ENCODE assay signal across 2 cellular contexts in genomic region chr11:44199298-44199697, GRCh38.
TF ChIP-seq lines count a peak whose summit lies in the region.

No MANE protein-coding gene starts in this region.

TF ChIP-seq in GM23338, 12 proteins besides CTCF, POLR2A, EP300 and RAD21 (continued from another document):
- no peak for TF ChIP-seq STAT1 (IDR thresholded peaks at IDR 0.05; ENCODE audit: unreplicated experiment)
- TF ChIP-seq, protein P1, sequence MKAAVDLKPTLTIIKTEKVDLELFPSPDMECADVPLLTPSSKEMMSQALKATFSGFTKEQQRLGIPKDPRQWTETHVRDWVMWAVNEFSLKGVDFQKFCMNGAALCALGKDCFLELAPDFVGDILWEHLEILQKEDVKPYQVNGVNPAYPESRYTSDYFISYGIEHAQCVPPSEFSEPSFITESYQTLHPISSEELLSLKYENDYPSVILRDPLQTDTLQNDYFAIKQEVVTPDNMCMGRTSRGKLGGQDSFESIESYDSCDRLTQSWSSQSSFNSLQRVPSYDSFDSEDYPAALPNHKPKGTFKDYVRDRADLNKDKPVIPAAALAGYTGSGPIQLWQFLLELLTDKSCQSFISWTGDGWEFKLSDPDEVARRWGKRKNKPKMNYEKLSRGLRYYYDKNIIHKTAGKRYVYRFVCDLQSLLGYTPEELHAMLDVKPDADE (IDR thresholded peaks at IDR 0.05): no peak
- TF ChIP-seq, protein P2, sequence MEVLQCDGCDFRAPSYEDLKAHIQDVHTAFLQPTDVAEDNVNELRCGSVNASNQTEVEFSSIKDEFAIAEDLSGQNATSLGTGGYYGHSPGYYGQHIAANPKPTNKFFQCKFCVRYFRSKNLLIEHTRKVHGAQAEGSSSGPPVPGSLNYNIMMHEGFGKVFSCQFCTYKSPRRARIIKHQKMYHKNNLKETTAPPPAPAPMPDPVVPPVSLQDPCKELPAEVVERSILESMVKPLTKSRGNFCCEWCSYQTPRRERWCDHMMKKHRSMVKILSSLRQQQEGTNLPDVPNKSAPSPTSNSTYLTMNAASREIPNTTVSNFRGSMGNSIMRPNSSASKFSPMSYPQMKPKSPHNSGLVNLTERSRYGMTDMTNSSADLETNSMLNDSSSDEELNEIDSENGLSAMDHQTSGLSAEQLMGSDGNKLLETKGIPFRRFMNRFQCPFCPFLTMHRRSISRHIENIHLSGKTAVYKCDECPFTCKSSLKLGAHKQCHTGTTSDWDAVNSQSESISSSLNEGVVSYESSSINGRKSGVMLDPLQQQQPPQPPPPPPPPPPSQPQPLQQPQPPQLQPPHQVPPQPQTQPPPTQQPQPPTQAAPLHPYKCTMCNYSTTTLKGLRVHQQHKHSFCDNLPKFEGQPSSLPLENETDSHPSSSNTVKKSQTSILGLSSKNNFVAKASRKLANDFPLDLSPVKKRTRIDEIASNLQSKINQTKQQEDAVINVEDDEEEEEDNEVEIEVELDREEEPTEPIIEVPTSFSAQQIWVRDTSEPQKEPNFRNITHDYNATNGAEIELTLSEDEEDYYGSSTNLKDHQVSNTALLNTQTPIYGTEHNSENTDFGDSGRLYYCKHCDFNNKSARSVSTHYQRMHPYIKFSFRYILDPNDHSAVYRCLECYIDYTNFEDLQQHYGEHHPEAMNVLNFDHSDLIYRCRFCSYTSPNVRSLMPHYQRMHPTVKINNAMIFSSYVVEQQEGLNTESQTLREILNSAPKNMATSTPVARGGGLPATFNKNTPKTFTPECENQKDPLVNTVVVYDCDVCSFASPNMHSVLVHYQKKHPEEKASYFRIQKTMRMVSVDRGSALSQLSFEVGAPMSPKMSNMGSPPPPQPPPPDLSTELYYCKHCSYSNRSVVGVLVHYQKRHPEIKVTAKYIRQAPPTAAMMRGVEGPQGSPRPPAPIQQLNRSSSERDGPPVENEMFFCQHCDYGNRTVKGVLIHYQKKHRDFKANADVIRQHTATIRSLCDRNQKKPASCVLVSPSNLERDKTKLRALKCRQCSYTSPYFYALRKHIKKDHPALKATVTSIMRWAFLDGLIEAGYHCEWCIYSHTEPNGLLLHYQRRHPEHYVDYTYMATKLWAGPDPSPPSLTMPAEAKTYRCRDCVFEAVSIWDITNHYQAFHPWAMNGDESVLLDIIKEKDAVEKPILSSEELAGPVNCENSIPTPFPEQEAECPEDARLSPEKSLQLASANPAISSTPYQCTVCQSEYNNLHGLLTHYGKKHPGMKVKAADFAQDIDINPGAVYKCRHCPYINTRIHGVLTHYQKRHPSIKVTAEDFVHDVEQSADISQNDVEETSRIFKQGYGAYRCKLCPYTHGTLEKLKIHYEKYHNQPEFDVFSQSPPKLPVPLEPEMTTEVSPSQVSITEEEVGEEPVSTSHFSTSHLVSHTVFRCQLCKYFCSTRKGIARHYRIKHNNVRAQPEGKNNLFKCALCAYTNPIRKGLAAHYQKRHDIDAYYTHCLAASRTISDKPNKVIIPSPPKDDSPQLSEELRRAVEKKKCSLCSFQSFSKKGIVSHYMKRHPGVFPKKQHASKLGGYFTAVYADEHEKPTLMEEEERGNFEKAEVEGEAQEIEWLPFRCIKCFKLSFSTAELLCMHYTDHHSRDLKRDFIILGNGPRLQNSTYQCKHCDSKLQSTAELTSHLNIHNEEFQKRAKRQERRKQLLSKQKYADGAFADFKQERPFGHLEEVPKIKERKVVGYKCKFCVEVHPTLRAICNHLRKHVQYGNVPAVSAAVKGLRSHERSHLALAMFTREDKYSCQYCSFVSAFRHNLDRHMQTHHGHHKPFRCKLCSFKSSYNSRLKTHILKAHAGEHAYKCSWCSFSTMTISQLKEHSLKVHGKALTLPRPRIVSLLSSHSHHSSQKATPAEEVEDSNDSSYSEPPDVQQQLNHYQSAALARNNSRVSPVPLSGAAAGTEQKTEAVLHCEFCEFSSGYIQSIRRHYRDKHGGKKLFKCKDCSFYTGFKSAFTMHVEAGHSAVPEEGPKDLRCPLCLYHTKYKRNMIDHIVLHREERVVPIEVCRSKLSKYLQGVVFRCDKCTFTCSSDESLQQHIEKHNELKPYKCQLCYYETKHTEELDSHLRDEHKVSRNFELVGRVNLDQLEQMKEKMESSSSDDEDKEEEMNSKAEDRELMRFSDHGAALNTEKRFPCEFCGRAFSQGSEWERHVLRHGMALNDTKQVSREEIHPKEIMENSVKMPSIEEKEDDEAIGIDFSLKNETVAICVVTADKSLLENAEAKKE (CRISPR knock-in tag; IDR thresholded peaks at IDR 0.05): 0 out of 2 replicates have a peak, but pooled peaks have one; percentile 7

TF ChIP-seq in GM12878, 131 proteins besides CTCF, POLR2A, EP300 and RAD21:
- TF ChIP-seq USF1 (IDR thresholded peaks at IDR 0.05; ENCODE audit: borderline replicate concordance, extremely low read length, insufficient read depth, low read depth, low read length): no peak
- no peak for TF ChIP-seq RBBP5 (conservative IDR thresholded peaks at IDR 0.05)
- TF ChIP-seq KAT2A (conservative IDR thresholded peaks at IDR 0.05; ENCODE audit: control insufficient read depth, low read depth, low read length): no peak
- no peak for TF ChIP-seq NR2C2 (IDR thresholded peaks at IDR 0.05; ENCODE audit: borderline replicate concordance, control insufficient read depth, insufficient read length, low read depth)
- no peak for TF ChIP-seq PML (IDR thresholded peaks at IDR 0.05; ENCODE audit: low read length)
- no peak for TF ChIP-seq TARDBP (IDR thresholded peaks at IDR 0.05; ENCODE audit: borderline replicate concordance)
- TF ChIP-seq MLLT1 (IDR thresholded peaks at IDR 0.05): no peak
- TF ChIP-seq SREBF2 (IDR thresholded peaks at IDR 0.05; ENCODE audit: low read length): no peak
- TF ChIP-seq CBX3 (IDR thresholded peaks at IDR 0.05; ENCODE audit: borderline replicate concordance, low read depth): no peak
- no peak for TF ChIP-seq NR2F1 (conservative IDR thresholded peaks at IDR 0.05)
- no peak for TF ChIP-seq ELK1 (IDR thresholded peaks at IDR 0.05; ENCODE audit: low read depth, low read length)
- no peak for TF ChIP-seq IKZF2 (IDR thresholded peaks at IDR 0.05)
- TF ChIP-seq POLR2AphosphoS5 (IDR thresholded peaks at IDR 0.05; ENCODE audit: low read length): no peak
- TF ChIP-seq RCOR1 (conservative IDR thresholded peaks at IDR 0.05; ENCODE audit: low read depth, low read length): no peak
- TF ChIP-seq, protein P3, sequence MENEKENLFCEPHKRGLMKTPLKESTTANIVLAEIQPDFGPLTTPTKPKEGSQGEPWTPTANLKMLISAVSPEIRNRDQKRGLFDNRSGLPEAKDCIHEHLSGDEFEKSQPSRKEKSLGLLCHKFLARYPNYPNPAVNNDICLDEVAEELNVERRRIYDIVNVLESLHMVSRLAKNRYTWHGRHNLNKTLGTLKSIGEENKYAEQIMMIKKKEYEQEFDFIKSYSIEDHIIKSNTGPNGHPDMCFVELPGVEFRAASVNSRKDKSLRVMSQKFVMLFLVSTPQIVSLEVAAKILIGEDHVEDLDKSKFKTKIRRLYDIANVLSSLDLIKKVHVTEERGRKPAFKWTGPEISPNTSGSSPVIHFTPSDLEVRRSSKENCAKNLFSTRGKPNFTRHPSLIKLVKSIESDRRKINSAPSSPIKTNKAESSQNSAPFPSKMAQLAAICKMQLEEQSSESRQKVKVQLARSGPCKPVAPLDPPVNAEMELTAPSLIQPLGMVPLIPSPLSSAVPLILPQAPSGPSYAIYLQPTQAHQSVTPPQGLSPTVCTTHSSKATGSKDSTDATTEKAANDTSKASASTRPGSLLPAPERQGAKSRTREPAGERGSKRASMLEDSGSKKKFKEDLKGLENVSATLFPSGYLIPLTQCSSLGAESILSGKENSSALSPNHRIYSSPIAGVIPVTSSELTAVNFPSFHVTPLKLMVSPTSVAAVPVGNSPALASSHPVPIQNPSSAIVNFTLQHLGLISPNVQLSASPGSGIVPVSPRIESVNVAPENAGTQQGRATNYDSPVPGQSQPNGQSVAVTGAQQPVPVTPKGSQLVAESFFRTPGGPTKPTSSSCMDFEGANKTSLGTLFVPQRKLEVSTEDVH (IDR thresholded peaks at IDR 0.05; ENCODE audit: low read depth, partially characterized antibody): no peak
- no peak for TF ChIP-seq NRF1 (conservative IDR thresholded peaks at IDR 0.05; ENCODE audit: low read depth, low read length)
- TF ChIP-seq HDAC2 (IDR thresholded peaks at IDR 0.05): no peak
- TF ChIP-seq MYC (IDR thresholded peaks at IDR 0.05; ENCODE audit: insufficient read depth, insufficient read length, insufficient replicate concordance, low read length, severe bottlenecking): no peak
